Comparison of ENCODE assay signal across 8 cellular contexts in genomic region chr3:101725192-101725889, GRCh38. TPM values are rescaled to one million over a fixed set of nuclear protein-coding genes. Genes with fewer than 3 reads are reported as not detected.
DNase-seq lines count a peak whose midpoint lies in the region; ATAC-seq and TF ChIP-seq lines count a peak whose summit lies in the region.

No MANE protein-coding gene starts in this region.

- no peaks in the 10 kb centered on the region for H3K36me3 Mint-ChIP-seq in glutamatergic neuron (ENCODE audit: unreplicated experiment)
- H3K36me3 Mint-ChIP-seq in osteocyte (ENCODE audit: unreplicated experiment), result peaks cover 6% of the 10 kb centered on the region

- TF ChIP-seq CTCF in PC-9 (conservative IDR thresholded peaks at IDR 0.05) (no peak), glutamatergic neuron (IDR thresholded peaks at IDR 0.05; ENCODE audit: partially characterized antibody, unreplicated experiment) (no peak), osteocyte (IDR thresholded peaks at IDR 0.05) (no peak)

- no peaks in the 10 kb centered on the region for H3K9me3 ChIP-seq in PC-9 (ENCODE audit: insufficient read depth, low read depth)

- peak overlapping the region; percentile 100 for H2AFZ ChIP-seq in PC-9

- POLR2A ChIA-PET in PC-9 (lab: Charles Lee; ENCODE audit: unreplicated experiment), result interaction anchor here (0.6 to 1.3 kb wide), 4 partner anchors 10 to 1868 kb away, joined by 3 to 6 read pairs (median 4); partner anchors contain the start of gene ZBTB11

- no peaks in the 10 kb centered on the region for H4K20me1 ChIP-seq in PC-9 (ENCODE audit: insufficient read depth)

- ATAC-seq in GM18907 (IDR thresholded peaks at IDR 0.05; ENCODE audit: unreplicated experiment) (peak; percentile 26), HG03175 (IDR thresholded peaks at IDR 0.05; ENCODE audit: unreplicated experiment) (peak; percentile 25)

- intact Hi-C loops in PC-9 (cut with micrococcal nuclease; ENCODE audit: unreplicated experiment), result loop anchor here (2.0 kb wide), 1 partner anchor 39 kb away; the partner anchor contains the start of gene RPL24

- H3K36me3 ChIP-seq in PC-9 (ENCODE audit: low read depth), result no peaks in the 10 kb centered on the region

- H3K27me3 Mint-ChIP-seq in glutamatergic neuron (ENCODE audit: unreplicated experiment), result no peaks in the 10 kb centered on the region
- H3K27me3 Mint-ChIP-seq in osteocyte (ENCODE audit: unreplicated experiment), result no peaks in the 10 kb centered on the region

- H3K9me3 Mint-ChIP-seq in glutamatergic neuron (ENCODE audit: unreplicated experiment) (peaks cover 5% of the 10 kb centered on the region), osteocyte (ENCODE audit: unreplicated experiment) (no peaks in the 10 kb centered on the region)

- H3K4me2 ChIP-seq in PC-9, result peak overlapping the region; percentile 77

- H3K4me3 Mint-ChIP-seq in glutamatergic neuron (ENCODE audit: unreplicated experiment), result peak overlapping the region; percentile 99
- peak overlapping the region; percentile 96 for H3K4me3 Mint-ChIP-seq in osteocyte (ENCODE audit: unreplicated experiment)

- H3K79me2 ChIP-seq in PC-9 (ENCODE audit: low read depth), result peaks cover 18% of the 10 kb centered on the region

- no peak overlapping the region for H3K27ac ChIP-seq in PC-9

- H3K4me1 ChIP-seq in PC-9 (replicated peaks; ENCODE audit: insufficient read depth), result peaks cover 10% of the 10 kb centered on the region

- H3K4me3 ChIP-seq in PC-9, result peak overlapping the region; percentile 90

- H3K4me1 Mint-ChIP-seq in glutamatergic neuron (ENCODE audit: low read depth, unreplicated experiment) (no peaks in the 10 kb centered on the region), osteocyte (ENCODE audit: unreplicated experiment) (peaks cover 22% of the 10 kb centered on the region)

- CTCF ChIA-PET in PC-9 (lab: Charles Lee), result interaction anchor here (0.9 kb wide), 1 partner anchor 500 kb away, joined by 3 read pairs; no protein-coding TSS in a partner anchor

- H3K9me2 ChIP-seq in PC-9 (ENCODE audit: insufficient read depth), result no peaks in the 10 kb centered on the region

- peak overlapping the region; percentile 93 for H3K27ac Mint-ChIP-seq in glutamatergic neuron (ENCODE audit: unreplicated experiment)
- peak overlapping the region; percentile 95 for H3K27ac Mint-ChIP-seq in osteocyte (ENCODE audit: unreplicated experiment)

- H3K27me3 ChIP-seq in PC-9 (ENCODE audit: insufficient read depth, low read depth), result no peaks in the 10 kb centered on the region

- DNase-seq in AG08395 (ENCODE audit: low spot score) (peak; percentile 4), PC-9 (peak in 1 of 2 experiments; percentile 42), glutamatergic neuron (peak; percentile 32), osteocyte (ENCODE audit: extremely low spot score, unreplicated experiment) (no peak), GF-D8 (lab: John Stamatoyannopoulos, UW) (no peak)
- DNase-seq in activated naive CD4-positive, alpha-beta T cell treated with anti-CD3 and anti-CD28 coated beads, Interleukin-2, amount 50 U/mL, for 16 hours, result peak; percentile 28

- H3F3A ChIP-seq in PC-9 (ENCODE audit: insufficient read depth, low read depth), result 0 out of 2 replicates have a peak, but pooled peaks cover 11% of the 10 kb centered on the region

- TSS peak; percentile 62 for BruUV-seq in PC-9 (replicated peaks; lab: Mats Ljungman, UMichigan)

RNA-seq across cellular contexts. Expression of gene CEP97, which starts 0.9 kb away (rescaled TPM):
- total RNA-seq in PC-9 (2021) (13.4 and 20.6 TPM in 2 replicates), glutamatergic neuron (ENCODE audit: unreplicated experiment) (25.1 TPM), osteocyte (10.8 and 12.7 TPM in 2 replicates)

RNA-seq across cellular contexts. Expression of gene RPL24, which starts 38.8 kb away (rescaled TPM):
- total RNA-seq in PC-9 (2021) (1,834 and 1,944 TPM in 2 replicates), glutamatergic neuron (ENCODE audit: unreplicated experiment) (864 TPM), osteocyte (989 and 1,036 TPM in 2 replicates)

RNA-seq across cellular contexts. Expression of gene ZBTB11, which starts 48.4 kb away (rescaled TPM):
- total RNA-seq in PC-9 (2021), result 18.0 and 22.1 TPM in 2 replicates
- 15.7 TPM for total RNA-seq in glutamatergic neuron (ENCODE audit: unreplicated experiment)
- 15.3 and 18.2 TPM in 2 replicates for total RNA-seq in osteocyte

RNA-seq across cellular contexts. Expression of gene NXPE3, which starts 53.7 kb away (rescaled TPM):
- total RNA-seq in PC-9 (2021), result 12.0 and 12.8 TPM in 2 replicates
- total RNA-seq in glutamatergic neuron (ENCODE audit: unreplicated experiment), result 29.1 TPM
- total RNA-seq in osteocyte, result 22.2 and 23.9 TPM in 2 replicates

Comparison
In these comparisons a context has a peak if more than half of its experiments do, and no peak if none do; other contexts are left out.
1. DNase-seq: peak in AG08395 (single experiment), activated naive CD4-positive, alpha-beta T cell treated with anti-CD3 and anti-CD28 coated beads, Interleukin-2, amount 50 U/mL, for 16 hours (single experiment) and glutamatergic neuron (single experiment); none in osteocyte (single experiment) and GF-D8 (single experiment).